Comparison of ENCODE assay signal across 14 cellular contexts in genomic region chr7:67631496-67631895, GRCh38.
"Had no signal": no experiment of that assay in that cellular context is flagged by ENCODE, and none has a peak within 500 bp of the region (broad histone marks: within the 10 kb centered on the region; RNA-seq: fewer than 3 reads in every experiment).

No MANE protein-coding gene starts in this region.

- H3K9me3 Mint-ChIP-seq: activated T-helper 17 cell treated with anti-CD3 and anti-CD28 coated beads, Interleukin-2, amount 50 U/mL, for 72 hours; neural crest cell had no signal

- H3K27ac Mint-ChIP-seq: activated T-helper 17 cell treated with anti-CD3 and anti-CD28 coated beads, Interleukin-2, amount 50 U/mL, for 72 hours; stimulated activated memory B cell treated with anti-CD40 and anti-IgM and Interleukin-4, amounts not matched to agents 10 μg/mL and 1 μg/mL and 100 μg/mL, for 72 hours had no signal

- H3K27me3 Mint-ChIP-seq: activated T-helper 17 cell treated with anti-CD3 and anti-CD28 coated beads, Interleukin-2, amount 50 U/mL, for 72 hours had no signal

- H3K9me3 ChIP-seq: gastroesophageal sphincter, left lung, ovary, transverse colon had no signal

- H3K27me3 ChIP-seq: gastroesophageal sphincter, left lung, ovary, transverse colon had no signal

- H3K36me3 ChIP-seq: gastroesophageal sphincter, left lung, ovary, transverse colon had no signal

- H3K4me3 Mint-ChIP-seq: activated T-helper 17 cell treated with anti-CD3 and anti-CD28 coated beads, Interleukin-2, amount 50 U/mL, for 72 hours; neural crest cell; stimulated activated memory B cell treated with anti-CD40 and anti-IgM and Interleukin-4, amounts not matched to agents 10 μg/mL and 1 μg/mL and 100 μg/mL, for 72 hours had no signal

- H3K4me1 ChIP-seq: gastroesophageal sphincter, left lung, transverse colon had no signal

- H3K27ac ChIP-seq: gastroesophageal sphincter, left lung, ovary, transverse colon had no signal

- H3K4me1 Mint-ChIP-seq: activated T-helper 17 cell treated with anti-CD3 and anti-CD28 coated beads, Interleukin-2, amount 50 U/mL, for 72 hours; stimulated activated memory B cell treated with anti-CD40 and anti-IgM and Interleukin-4, amounts not matched to agents 10 μg/mL and 1 μg/mL and 100 μg/mL, for 72 hours had no signal

- H3K36me3 Mint-ChIP-seq: stimulated activated memory B cell treated with anti-CD40 and anti-IgM and Interleukin-4, amounts not matched to agents 10 μg/mL and 1 μg/mL and 100 μg/mL, for 72 hours had no signal

- ATAC-seq: activated T-helper 17 cell treated with anti-CD3 and anti-CD28 coated beads, Interleukin-2, amount 50 U/mL, for 72 hours; gastroesophageal sphincter; left lung; stimulated activated memory B cell treated with anti-CD40 and anti-IgM and Interleukin-4, amounts not matched to agents 10 μg/mL and 1 μg/mL and 100 μg/mL, for 72 hours had no signal

- H3K4me3 ChIP-seq: gastroesophageal sphincter, left lung, ovary, transverse colon had no signal

- DNase-seq: activated CD4-positive, alpha-beta T cell treated with anti-CD3 and anti-CD28 coated beads, Interleukin-2, amount 50 U/mL, for 48 hours; activated CD4-positive, CD25-positive, alpha-beta regulatory T cell treated with anti-CD3 and anti-CD28 coated beads, Interleukin-2, amount 50 U/mL, for 72 hours; activated naive CD4-positive, alpha-beta T cell treated with Interleukin-2 at 50 U/mL for 16 hours; islet precursor cell; left lung; mammary epithelial cell; stimulated activated CD4-positive, alpha-beta T cell treated with anti-CD3 and anti-CD28 coated beads, Interleukin-2, amount 100 ng/mL, for 48 hours; T1000; transverse colon had no signal
